Comparison of ENCODE assay signal across 37 cellular contexts in genomic region chr3:54065551-54065950, GRCh38. TPM values are rescaled to one million over a fixed set of nuclear protein-coding genes. Genes with fewer than 3 reads are reported as not detected.
"Had no signal": no experiment of that assay in that cellular context is flagged by ENCODE, and none has a peak within 500 bp of the region (broad histone marks: within the 10 kb centered on the region; RNA-seq: fewer than 3 reads in every experiment).

No MANE protein-coding gene starts in this region.

- H3K27ac ChIP-seq: adrenal gland, body of pancreas, brain microvascular endothelial cell, breast epithelium, cardiac muscle cell, VCaP had no signal

- H3K27ac Mint-ChIP-seq: activated B cell treated with CpG ODN at 0.5 μM for 24 hours; activated CD4-positive, alpha-beta memory T cell treated with anti-CD3 and anti-CD28 coated beads for 36 hours; activated CD4-positive, alpha-beta T cell treated with anti-CD3 and anti-CD28 coated beads, Interleukin-2, amount 10 ng/mL, durations not matched to agents 24 days and 14 days; activated CD8-positive, alpha-beta T cell treated with anti-CD3 and anti-CD28 coated beads for 36 hours; activated naive CD4-positive, alpha-beta T cell treated with anti-CD3 and anti-CD28 coated beads for 36 hours; activated naive CD4-positive, alpha-beta T cell treated with anti-CD3 and anti-CD28 coated beads, Interleukin-2, amount 50 U/mL, for 72 hours; activated naive CD8-positive, alpha-beta T cell treated with anti-CD3 and anti-CD28 coated beads for 36 hours; activated T-cell treated with anti-CD3 and anti-CD28 coated beads, Interleukin-2, amount 50 U/mL, for 72 hours; activated T-helper 1 cell treated with anti-CD3 and anti-CD28 coated beads, Interleukin-12 subunit alpha, Interleukin-12 subunit beta, Interleukin-2, Interleukin-4 antibody, amounts not matched to agents 30 ng/mL and 10 ng/mL and 1 ng/mL, durations not matched to agents 14 hours and 24 hours and 36 hours; activated T-helper 17 cell treated with anti-CD3 and anti-CD28 coated beads, Interleukin-2, amount 50 U/mL, for 72 hours; T-helper 1 cell treated with Interleukin-12 subunit alpha and Interleukin-12 subunit beta and Interleukin-4 antibody, amounts not matched to agents 30 μg/mL and 1 μg/mL, for 36 hours; T-helper 2 cell treated with Interferon-gamma antibody and Interleukin-4, amounts not matched to agents 5 μg/mL and 100 μg/mL, for 36 hours had no signal

- H3K4me3 Mint-ChIP-seq: activated B cell treated with CpG ODN at 0.5 μM for 24 hours; activated CD4-positive, alpha-beta memory T cell treated with anti-CD3 and anti-CD28 coated beads for 36 hours; activated CD4-positive, alpha-beta T cell treated with anti-CD3 and anti-CD28 coated beads, Interleukin-2, amount 10 ng/mL, durations not matched to agents 24 days and 14 days; activated CD8-positive, alpha-beta T cell treated with anti-CD3 and anti-CD28 coated beads for 36 hours; activated naive CD4-positive, alpha-beta T cell treated with anti-CD3 and anti-CD28 coated beads for 36 hours; activated naive CD8-positive, alpha-beta T cell treated with anti-CD3 and anti-CD28 coated beads for 36 hours; activated T-cell treated with anti-CD3 and anti-CD28 coated beads, Interleukin-2, amount 50 U/mL, for 4 hours; activated T-cell treated with anti-CD3 and anti-CD28 coated beads, Interleukin-2, amount 50 U/mL, for 72 hours; activated T-helper 1 cell treated with anti-CD3 and anti-CD28 coated beads, Interleukin-12 subunit alpha, Interleukin-12 subunit beta, Interleukin-2, Interleukin-4 antibody, amounts not matched to agents 30 ng/mL and 10 ng/mL and 1 ng/mL, durations not matched to agents 14 hours and 24 hours and 36 hours; activated T-helper 17 cell treated with anti-CD3 and anti-CD28 coated beads, Interleukin-2, amount 50 U/mL, for 72 hours; central memory CD8-positive, alpha-beta T cell; T-helper 1 cell treated with Interleukin-12 subunit alpha and Interleukin-12 subunit beta and Interleukin-4 antibody, amounts not matched to agents 30 μg/mL and 1 μg/mL, for 36 hours; T-helper 2 cell treated with Interferon-gamma antibody and Interleukin-4, amounts not matched to agents 5 μg/mL and 100 μg/mL, for 36 hours had no signal

- H3K27me3 ChIP-seq: body of pancreas, brain microvascular endothelial cell, breast epithelium, cardiac muscle cell had no signal

- H3K9me3 ChIP-seq: adrenal gland had no signal

- H3K4me3 ChIP-seq: adrenal gland, body of pancreas, breast epithelium, cardiac muscle cell had no signal

- H3K36me3 ChIP-seq: adrenal gland, brain microvascular endothelial cell, breast epithelium, cardiac muscle cell had no signal

- H3K36me3 Mint-ChIP-seq: activated CD4-positive, alpha-beta memory T cell treated with anti-CD3 and anti-CD28 coated beads for 36 hours; activated naive CD8-positive, alpha-beta T cell treated with anti-CD3 and anti-CD28 coated beads for 36 hours had no signal

- H3K4me1 ChIP-seq: adrenal gland, body of pancreas, breast epithelium had no signal

- DNase-seq: activated B cell treated with CpG ODN at 0.5 μM for 24 hours; activated CD4-positive, alpha-beta memory T cell treated with anti-CD3 and anti-CD28 coated beads for 36 hours; activated CD4-positive, alpha-beta T cell treated with anti-CD3 and anti-CD28 coated beads for 4 hours; activated CD4-positive, alpha-beta T cell treated with anti-CD3 and anti-CD28 coated beads, Interleukin-2, amount 10 ng/mL, durations not matched to agents 24 days and 14 days; activated CD4-positive, CD25-positive, alpha-beta regulatory T cell treated with anti-CD3 and anti-CD28 coated beads, Interleukin-2, amount 50 U/mL, for 72 hours; activated CD8-positive, alpha-beta memory T cell treated with anti-CD3 and anti-CD28 coated beads, Interleukin-2, amount 50 U/mL, for 4 hours; activated CD8-positive, alpha-beta T cell treated with anti-CD3 and anti-CD28 coated beads for 36 hours; activated effector memory CD4-positive, alpha-beta T cell treated with anti-CD3 and anti-CD28 coated beads, Interleukin-2, amount 50 U/mL, for 16 hours; activated gamma-delta T cell treated with Interleukin-2 at 50 U/mL for 16 hours; activated naive CD4-positive, alpha-beta T cell; activated naive CD4-positive, alpha-beta T cell treated with anti-CD3 and anti-CD28 coated beads for 36 hours; activated naive CD4-positive, alpha-beta T cell treated with anti-CD3 and anti-CD28 coated beads, Interleukin-2, amount 50 U/mL, for 16 hours; activated naive CD8-positive, alpha-beta T cell treated with anti-CD3 and anti-CD28 coated beads for 36 hours; activated T-cell treated with anti-CD3 and anti-CD28 coated beads for 4 hours; activated T-cell treated with anti-CD3 and anti-CD28 coated beads, Interleukin-2, amount 50 U/mL, for 1 hour; activated T-cell treated with anti-CD3 and anti-CD28 coated beads, Interleukin-2, amount 50 U/mL, for 4 hours; activated T-cell treated with anti-CD3 and anti-CD28 coated beads, Interleukin-2, amount 50 U/mL, for 72 hours; adrenal gland; amniotic stem cell; aorta; body of pancreas; brain microvascular endothelial cell; caudate nucleus; SW 1271; T-helper 1 cell; T-helper 2 cell; T-helper 9 cell had no signal

- H3K9me3 Mint-ChIP-seq: activated CD4-positive, alpha-beta T cell treated with anti-CD3 and anti-CD28 coated beads, Interleukin-2, amount 10 ng/mL, durations not matched to agents 24 days and 14 days; activated T-helper 17 cell treated with anti-CD3 and anti-CD28 coated beads, Interleukin-2, amount 50 U/mL, for 72 hours; central memory CD8-positive, alpha-beta T cell had no signal

- H3K4me1 Mint-ChIP-seq: activated B cell treated with CpG ODN at 0.5 μM for 24 hours; activated CD4-positive, alpha-beta T cell treated with anti-CD3 and anti-CD28 coated beads, Interleukin-2, amount 10 ng/mL, durations not matched to agents 24 days and 14 days; activated naive CD8-positive, alpha-beta T cell treated with anti-CD3 and anti-CD28 coated beads for 36 hours; activated T-helper 17 cell treated with anti-CD3 and anti-CD28 coated beads, Interleukin-2, amount 50 U/mL, for 72 hours; central memory CD8-positive, alpha-beta T cell had no signal

RNA-seq across cellular contexts. Expression of gene CACNA2D3, which starts 56.8 kb away (rescaled TPM):
- total RNA-seq: activated B cell treated with CpG ODN at 0.5 μM for 24 hours; activated CD4-positive, alpha-beta memory T cell treated with anti-CD3 and anti-CD28 coated beads for 36 hours; activated CD4-positive, alpha-beta T cell treated with anti-CD3 and anti-CD28 coated beads, Interleukin-2, amount 10 ng/mL, durations not matched to agents 24 days and 14 days; activated CD8-positive, alpha-beta memory T cell treated with anti-CD3 and anti-CD28 coated beads for 36 hours; activated CD8-positive, alpha-beta T cell treated with anti-CD3 and anti-CD28 coated beads for 36 hours; activated naive CD4-positive, alpha-beta T cell treated with anti-CD3 and anti-CD28 coated beads for 36 hours; activated naive CD4-positive, alpha-beta T cell treated with anti-CD3 and anti-CD28 coated beads, Interleukin-2, amount 50 U/mL, for 72 hours; activated naive CD8-positive, alpha-beta T cell treated with anti-CD3 and anti-CD28 coated beads for 36 hours; activated T-cell treated with anti-CD3 and anti-CD28 coated beads, Interleukin-2, amount 50 U/mL, for 4 hours; activated T-cell treated with anti-CD3 and anti-CD28 coated beads, Interleukin-2, amount 50 U/mL, for 72 hours; activated T-helper 1 cell treated with anti-CD3 and anti-CD28 coated beads, Interleukin-12 subunit alpha, Interleukin-12 subunit beta, Interleukin-2, Interleukin-4 antibody, amounts not matched to agents 30 ng/mL and 10 ng/mL and 1 ng/mL, durations not matched to agents 14 hours and 24 hours and 36 hours; activated T-helper 17 cell treated with anti-CD3 and anti-CD28 coated beads, Interleukin-2, amount 50 U/mL, for 72 hours; body of pancreas had no signal
